27 cellular contexts compared by ENCODE assay signal in genomic region chr9:88872171-88872946, GRCh38.
DNase-seq lines count a peak whose midpoint lies in the region; ATAC-seq and TF ChIP-seq lines count a peak whose summit lies in the region.
"Had no signal": no experiment of that assay in that cellular context is flagged by ENCODE, and none has a peak within 500 bp of the region (broad histone marks: within the 10 kb centered on the region; RNA-seq: fewer than 3 reads in every experiment).

No MANE protein-coding gene starts in this region.

- WGBS in lower leg skin, 2 donors = 64 to 66% methylated on average over 3 of the region's 3 CpGs

- peaks cover 18% of the 10 kb centered on the region for H3K4me1 Mint-ChIP-seq in brain
- no peaks in the 10 kb centered on the region for H3K4me1 Mint-ChIP-seq in CD8-positive, alpha-beta memory T cell
- H3K4me1 Mint-ChIP-seq: stimulated activated effector memory CD8-positive, alpha-beta T cell treated with anti-CD3 and anti-CD28 coated beads, Interleukin-12 subunit alpha, Interleukin-12 subunit beta, amount 100 ng/mL, for 72 hours had no signal

- H3K27me3 ChIP-seq in left ventricle myocardium inferior (ENCODE audit: low read depth) (no peaks in the 10 kb centered on the region), neuron (ENCODE audit: insufficient read depth, low read length) (no peaks in the 10 kb centered on the region)
- H3K27me3 ChIP-seq in CD8-positive, alpha-beta memory T cell (ENCODE audit: insufficient read depth, low read length, poor library complexity, severe bottlenecking) = no peaks in the 10 kb centered on the region
- H3K27me3 ChIP-seq: Peyer's patch had no signal

- H3K9me3 ChIP-seq in left ventricle myocardium inferior (replicated peaks) (peaks cover 24% of the 10 kb centered on the region), neuron (ENCODE audit: low read length) (no peaks in the 10 kb centered on the region)
- no peaks in the 10 kb centered on the region for H3K9me3 ChIP-seq in CD8-positive, alpha-beta memory T cell (ENCODE audit: low read length)
- H3K9me3 ChIP-seq: neutrophil, Peyer's patch had no signal

- CTCF ChIA-PET in CD8-positive, alpha-beta memory T cell (lab: Charles Lee) = no interaction called here

- peaks cover 4% of the 10 kb centered on the region for H3K27me3 Mint-ChIP-seq in brain
- peaks cover 3 to 10% of the 10 kb centered on the region in 2 donors for H3K27me3 Mint-ChIP-seq in CD8-positive, alpha-beta memory T cell

- peak overlapping the region in 1 of 5 experiments; percentile 27 for H3K4me3 Mint-ChIP-seq in brain
- H3K4me3 Mint-ChIP-seq in CD8-positive, alpha-beta memory T cell = no peak overlapping the region
- H3K4me3 Mint-ChIP-seq: activated CD4-positive, alpha-beta T cell treated with anti-CD3 and anti-CD28 coated beads for 36 hours; activated T-cell treated with anti-CD3 and anti-CD28 coated beads, Interleukin-2, amount 50 U/mL, for 24 hours; stimulated activated effector memory CD8-positive, alpha-beta T cell treated with anti-CD3 and anti-CD28 coated beads, Interleukin-12 subunit alpha, Interleukin-12 subunit beta, amount 100 ng/mL, for 72 hours; T-helper 1 cell treated with Interleukin-12 subunit alpha and Interleukin-12 subunit beta and Interleukin-4 antibody, amounts not matched to agents 30 μg/mL and 1 μg/mL, for 36 hours had no signal

- peaks cover 8 to 19% (median 12%) of the 10 kb centered on the region in 5 experiments for H3K9me3 Mint-ChIP-seq in brain
- H3K9me3 Mint-ChIP-seq in CD8-positive, alpha-beta memory T cell = peaks cover 2 to 11% (median 7%) of the 10 kb centered on the region in 5 donors
- H3K9me3 Mint-ChIP-seq: T-helper 1 cell treated with Interleukin-12 subunit alpha and Interleukin-12 subunit beta and Interleukin-4 antibody, amounts not matched to agents 30 μg/mL and 1 μg/mL, for 36 hours had no signal

- H3K4me3 ChIP-seq in left ventricle myocardium inferior (no peak overlapping the region), neuron (ENCODE audit: low read length) (no peak overlapping the region), lower leg skin (ENCODE audit: low read depth, poor library complexity, severe bottlenecking) (no peak overlapping the region)
- no peak overlapping the region for H3K4me3 ChIP-seq in CD8-positive, alpha-beta memory T cell (ENCODE audit: low read length)
- H3K4me3 ChIP-seq: A549, GM12878, mucosa of descending colon, Peyer's patch, psoas muscle had no signal

- POLR2A ChIA-PET in CD8-positive, alpha-beta memory T cell (lab: Charles Lee) = no interaction called here

- H3K4me1 ChIP-seq in left ventricle myocardium inferior = peaks cover 37% of the 10 kb centered on the region
- H3K4me1 ChIP-seq in neuron (ENCODE audit: insufficient read depth, low read length) = peaks cover 13% of the 10 kb centered on the region
- no peaks in the 10 kb centered on the region for H3K4me1 ChIP-seq in CD8-positive, alpha-beta memory T cell (ENCODE audit: insufficient read depth, low read length)
- H3K4me1 ChIP-seq: A549, Peyer's patch, psoas muscle had no signal

- DNase-seq in AG08395 (ENCODE audit: low spot score) (peak; percentile 6), left ventricle myocardium inferior (no peak), lower leg skin (ENCODE audit: low spot score in 2 of 2) (no peak), midbrain (lab: John Stamatoyannopoulos, UW) (no peak)
- DNase-seq in CD8-positive, alpha-beta memory T cell = no peak
- DNase-seq: activated CD4-positive, alpha-beta T cell treated with anti-CD3 and anti-CD28 coated beads for 36 hours; activated CD8-positive, alpha-beta memory T cell treated with anti-CD3 and anti-CD28 coated beads for 24 hours; activated T-cell treated with anti-CD3 and anti-CD28 coated beads, Interleukin-2, amount 50 U/mL, for 24 hours; DND-41; mucosa of descending colon; MV-4-11; NCI-H1694; NCI-H2171; NCI-H510A treated with DMSO at 0.1 percent for 48 hours; Peyer's patch; psoas muscle; stimulated activated CD4-positive, alpha-beta T cell treated with anti-CD3 and anti-CD28 coated beads, Interleukin-2, amount 100 ng/mL, for 48 hours; substantia nigra had no signal

- peak overlapping the region; percentile 72 for H3K27ac ChIP-seq in left ventricle myocardium inferior (replicated peaks)
- no peak overlapping the region for H3K27ac ChIP-seq in CD8-positive, alpha-beta memory T cell (ENCODE audit: low read depth, low read length)
- H3K27ac ChIP-seq: neutrophil, Peyer's patch, psoas muscle had no signal

- no peak for ATAC-seq in HG02970 (IDR thresholded peaks at IDR 0.05; ENCODE audit: low FRiP score, unreplicated experiment)
- ATAC-seq: A549; activated CD4-positive, alpha-beta T cell treated with anti-CD3 and anti-CD28 coated beads for 36 hours; GM12878; left lobe of liver; mucosa of descending colon; psoas muscle; stimulated activated effector memory CD8-positive, alpha-beta T cell treated with anti-CD3 and anti-CD28 coated beads, Interleukin-12 subunit alpha, Interleukin-12 subunit beta, amount 100 ng/mL, for 72 hours had no signal

- no peak for TF ChIP-seq POLR2A in lower leg skin (IDR thresholded peaks at IDR 0.05)

- TF ChIP-seq CTCF in brain (conservative IDR thresholded peaks at IDR 0.05) (no peak), left ventricle myocardium inferior (IDR thresholded peaks at IDR 0.05; ENCODE audit: borderline replicate concordance) (no peak), lower leg skin (IDR thresholded peaks at IDR 0.05) (no peak)

- H3K36me3 Mint-ChIP-seq in brain = no peaks in the 10 kb centered on the region
- no peaks in the 10 kb centered on the region for H3K36me3 Mint-ChIP-seq in CD8-positive, alpha-beta memory T cell
- H3K36me3 Mint-ChIP-seq: stimulated activated effector memory CD8-positive, alpha-beta T cell treated with anti-CD3 and anti-CD28 coated beads, Interleukin-12 subunit alpha, Interleukin-12 subunit beta, amount 100 ng/mL, for 72 hours had no signal

- intact Hi-C loops in left ventricle myocardium inferior (cut with micrococcal nuclease) (no loop called here), lower leg skin (cut with DNase I; ENCODE audit: low total_unique reads) (no loop called here)

- H3K27ac Mint-ChIP-seq in brain = peak overlapping the region in 4 of 5 experiments; percentile 8 to 69 (median 20)
- no peak overlapping the region for H3K27ac Mint-ChIP-seq in CD8-positive, alpha-beta memory T cell
- H3K27ac Mint-ChIP-seq: activated CD4-positive, alpha-beta T cell treated with anti-CD3 and anti-CD28 coated beads for 36 hours; activated T-cell treated with anti-CD3 and anti-CD28 coated beads, Interleukin-2, amount 50 U/mL, for 24 hours; stimulated activated effector memory CD8-positive, alpha-beta T cell treated with anti-CD3 and anti-CD28 coated beads, Interleukin-12 subunit alpha, Interleukin-12 subunit beta, amount 100 ng/mL, for 72 hours; T-helper 1 cell treated with Interleukin-12 subunit alpha and Interleukin-12 subunit beta and Interleukin-4 antibody, amounts not matched to agents 30 μg/mL and 1 μg/mL, for 36 hours had no signal

- H2AFZ ChIP-seq in neuron (ENCODE audit: low read depth, low read length) = peak overlapping the region; percentile 20

- no peaks in the 10 kb centered on the region for H3K36me3 ChIP-seq in left ventricle myocardium inferior
- no peaks in the 10 kb centered on the region for H3K36me3 ChIP-seq in neuron (ENCODE audit: insufficient read depth, low read length)
- no peaks in the 10 kb centered on the region for H3K36me3 ChIP-seq in CD8-positive, alpha-beta memory T cell (ENCODE audit: insufficient read depth, low read length)
- H3K36me3 ChIP-seq: neutrophil, Peyer's patch had no signal

Comparison
In these comparisons a context has a peak if more than half of its experiments do, and no peak if none do; other contexts are left out.
1. H3K27ac Mint-ChIP-seq: peak in brain (4 of 5); none in CD8-positive, alpha-beta memory T cell (0 of 8).